Comparison of ENCODE assay signal across 1 cellular context in genomic region chr7:50792342-50793114, GRCh38.
TF ChIP-seq lines count a peak whose summit lies in the region.

No MANE protein-coding gene starts in this region.

TF ChIP-seq in K562, 482 proteins besides CTCF, POLR2A, EP300 and RAD21 (continued from another document and continues in another):
- TF ChIP-seq NFE2 (IDR thresholded peaks at IDR 0.05; ENCODE audit: low read depth) (no peak), CSDE1 (IDR thresholded peaks at IDR 0.05) (no peak), CBFA2T2 (conservative IDR thresholded peaks at IDR 0.05) (no peak; the same call in 1 of the 2 replicates), GTF2E2 (tag; IDR thresholded peaks at IDR 0.05) (peak; percentile 55; the same call in 1 of the 2 replicates), ZNF518B (CRISPR knock-in tag; IDR thresholded peaks at IDR 0.05) (no peak), NFRKB (IDR thresholded peaks at IDR 0.05; ENCODE audit: low read depth) (no peak; the same call in none of the 2 replicates), FOXA1 (IDR thresholded peaks at IDR 0.05; ENCODE audit: borderline replicate concordance) (no peak), CEBPG (CRISPR knock-in tag; IDR thresholded peaks at IDR 0.05) (peak; percentile 97), CEBPG (tag; conservative IDR thresholded peaks at IDR 0.05 in 1 of 2, IDR thresholded peaks at IDR 0.05 in 1 of 2) (peak; percentile 92 to 93), ZC3H11A (IDR thresholded peaks at IDR 0.05; ENCODE audit: low read depth, low read length) (no peak), CBX1 (IDR thresholded peaks at IDR 0.05; ENCODE audit: low read depth) (no peak), SP2 (IDR thresholded peaks at IDR 0.05; ENCODE audit: extremely low read depth, low read depth, low read length, poor library complexity, severe bottlenecking) (no peak), HINFP (tag; conservative IDR thresholded peaks at IDR 0.05; ENCODE audit: low read depth) (no peak), ATF7 (IDR thresholded peaks at IDR 0.05) (peak; percentile 74; the same call in 1 of the 2 replicates), PHTF2 (CRISPR knock-in tag; IDR thresholded peaks at IDR 0.05) (no peak), ZNF785 (CRISPR knock-in tag; IDR thresholded peaks at IDR 0.05) (no peak), CBX5 (IDR thresholded peaks at IDR 0.05; ENCODE audit: borderline replicate concordance, low read depth) (no peak), ZC3H8 (IDR thresholded peaks at IDR 0.05) (no peak), RBFOX2 (IDR thresholded peaks at IDR 0.05; ENCODE audit: low read depth, low read length) (peak; percentile 89), ZNF444 (CRISPR knock-in tag; IDR thresholded peaks at IDR 0.05) (no peak), ZNF436 (CRISPR knock-in tag; IDR thresholded peaks at IDR 0.05) (no peak), GTF2F1 (IDR thresholded peaks at IDR 0.05; ENCODE audit: low read depth, low read length) (no peak), STAT5B (CRISPR knock-in tag; IDR thresholded peaks at IDR 0.05) (no peak), ZNF277 (CRISPR knock-in tag; IDR thresholded peaks at IDR 0.05; ENCODE audit: borderline replicate concordance) (no peak), FUS (optimal IDR thresholded peaks at IDR 0.05; ENCODE audit: low read depth, low read length) (no peak), RNF2 (IDR thresholded peaks at IDR 0.05) (peak; percentile 68; the same call in 1 of the 2 replicates), JUND (IDR thresholded peaks at IDR 0.05; ENCODE audit: borderline replicate concordance, low read depth, low read length) (peak; percentile 63), JUND (tag; IDR thresholded peaks at IDR 0.05; ENCODE audit: borderline replicate concordance, low read depth, low read length) (no peak; the same call in 2 of the 3 replicates), ZBTB1 (CRISPR knock-in tag; IDR thresholded peaks at IDR 0.05; ENCODE audit: borderline replicate concordance, low read depth) (0 out of 2 replicates have a peak, but pooled peaks have one; percentile 5), ZNF347 (CRISPR knock-in tag; IDR thresholded peaks at IDR 0.05; ENCODE audit: low read depth) (no peak)
- TF ChIP-seq, protein P1, sequence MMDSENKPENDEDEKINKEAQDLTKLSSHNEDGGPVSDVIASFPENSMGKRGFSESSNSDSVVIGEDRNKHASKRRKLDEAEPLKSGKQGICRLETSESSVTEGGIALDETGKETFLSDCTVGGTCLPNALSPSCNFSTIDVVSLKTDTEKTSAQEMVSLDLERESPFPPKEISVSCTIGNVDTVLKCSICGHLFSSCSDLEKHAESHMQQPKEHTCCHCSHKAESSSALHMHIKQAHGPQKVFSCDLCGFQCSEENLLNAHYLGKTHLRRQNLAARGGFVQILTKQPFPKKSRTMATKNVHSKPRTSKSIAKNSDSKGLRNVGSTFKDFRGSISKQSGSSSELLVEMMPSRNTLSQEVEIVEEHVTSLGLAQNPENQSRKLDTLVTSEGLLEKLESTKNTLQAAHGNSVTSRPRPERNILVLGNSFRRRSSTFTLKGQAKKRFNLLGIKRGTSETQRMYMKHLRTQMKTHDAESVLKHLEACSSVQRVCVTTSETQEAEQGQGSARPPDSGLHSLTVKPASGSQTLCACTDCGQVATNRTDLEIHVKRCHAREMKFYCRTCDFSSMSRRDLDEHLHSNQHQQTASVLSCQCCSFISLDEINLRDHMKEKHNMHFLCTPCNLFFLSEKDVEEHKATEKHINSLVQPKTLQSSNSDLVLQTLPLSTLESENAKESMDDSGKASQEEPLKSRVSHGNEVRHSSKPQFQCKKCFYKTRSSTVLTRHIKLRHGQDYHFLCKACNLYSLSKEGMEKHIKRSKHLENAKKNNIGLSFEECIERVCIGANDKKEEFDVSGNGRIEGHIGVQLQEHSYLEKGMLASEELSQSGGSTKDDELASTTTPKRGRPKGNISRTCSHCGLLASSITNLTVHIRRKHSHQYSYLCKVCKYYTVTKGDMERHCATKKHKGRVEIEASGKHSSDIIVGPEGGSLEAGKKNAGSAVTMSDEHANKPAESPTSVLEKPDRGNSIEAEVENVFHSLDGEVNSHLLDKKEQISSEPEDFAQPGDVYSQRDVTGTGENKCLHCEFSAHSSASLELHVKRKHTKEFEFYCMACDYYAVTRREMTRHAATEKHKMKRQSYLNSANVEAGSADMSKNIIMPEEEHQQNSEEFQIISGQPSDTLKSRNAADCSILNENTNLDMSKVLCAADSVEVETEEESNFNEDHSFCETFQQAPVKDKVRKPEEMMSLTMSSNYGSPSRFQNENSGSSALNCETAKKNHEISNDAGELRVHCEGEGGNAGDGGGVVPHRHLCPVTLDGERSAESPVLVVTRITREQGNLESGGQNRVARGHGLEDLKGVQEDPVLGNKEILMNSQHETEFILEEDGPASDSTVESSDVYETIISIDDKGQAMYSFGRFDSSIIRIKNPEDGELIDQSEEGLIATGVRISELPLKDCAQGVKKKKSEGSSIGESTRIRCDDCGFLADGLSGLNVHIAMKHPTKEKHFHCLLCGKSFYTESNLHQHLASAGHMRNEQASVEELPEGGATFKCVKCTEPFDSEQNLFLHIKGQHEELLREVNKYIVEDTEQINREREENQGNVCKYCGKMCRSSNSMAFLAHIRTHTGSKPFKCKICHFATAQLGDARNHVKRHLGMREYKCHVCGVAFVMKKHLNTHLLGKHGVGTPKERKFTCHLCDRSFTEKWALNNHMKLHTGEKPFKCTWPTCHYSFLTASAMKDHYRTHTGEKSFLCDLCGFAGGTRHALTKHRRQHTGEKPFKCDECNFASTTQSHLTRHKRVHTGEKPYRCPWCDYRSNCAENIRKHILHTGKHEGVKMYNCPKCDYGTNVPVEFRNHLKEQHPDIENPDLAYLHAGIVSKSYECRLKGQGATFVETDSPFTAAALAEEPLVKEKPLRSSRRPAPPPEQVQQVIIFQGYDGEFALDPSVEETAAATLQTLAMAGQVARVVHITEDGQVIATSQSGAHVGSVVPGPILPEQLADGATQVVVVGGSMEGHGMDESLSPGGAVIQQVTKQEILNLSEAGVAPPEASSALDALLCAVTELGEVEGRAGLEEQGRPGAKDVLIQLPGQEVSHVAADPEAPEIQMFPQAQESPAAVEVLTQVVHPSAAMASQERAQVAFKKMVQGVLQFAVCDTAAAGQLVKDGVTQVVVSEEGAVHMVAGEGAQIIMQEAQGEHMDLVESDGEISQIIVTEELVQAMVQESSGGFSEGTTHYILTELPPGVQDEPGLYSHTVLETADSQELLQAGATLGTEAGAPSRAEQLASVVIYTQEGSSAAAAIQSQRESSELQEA (IDR thresholded peaks at IDR 0.05; ENCODE audit: low read depth): no peak
- TF ChIP-seq, protein P2, sequence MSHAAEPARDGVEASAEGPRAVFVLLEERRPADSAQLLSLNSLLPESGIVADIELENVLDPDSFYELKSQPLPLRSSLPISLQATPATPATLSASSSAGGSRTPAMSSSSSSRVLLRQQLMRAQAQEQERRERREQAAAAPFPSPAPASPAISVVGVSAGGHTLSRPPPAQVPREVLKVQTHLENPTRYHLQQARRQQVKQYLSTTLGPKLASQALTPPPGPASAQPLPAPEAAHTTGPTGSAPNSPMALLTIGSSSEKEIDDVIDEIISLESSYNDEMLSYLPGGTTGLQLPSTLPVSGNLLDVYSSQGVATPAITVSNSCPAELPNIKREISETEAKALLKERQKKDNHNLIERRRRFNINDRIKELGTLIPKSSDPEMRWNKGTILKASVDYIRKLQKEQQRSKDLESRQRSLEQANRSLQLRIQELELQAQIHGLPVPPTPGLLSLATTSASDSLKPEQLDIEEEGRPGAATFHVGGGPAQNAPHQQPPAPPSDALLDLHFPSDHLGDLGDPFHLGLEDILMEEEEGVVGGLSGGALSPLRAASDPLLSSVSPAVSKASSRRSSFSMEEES (CRISPR knock-in tag; IDR thresholded peaks at IDR 0.05): no peak
- TF ChIP-seq, protein P3, sequence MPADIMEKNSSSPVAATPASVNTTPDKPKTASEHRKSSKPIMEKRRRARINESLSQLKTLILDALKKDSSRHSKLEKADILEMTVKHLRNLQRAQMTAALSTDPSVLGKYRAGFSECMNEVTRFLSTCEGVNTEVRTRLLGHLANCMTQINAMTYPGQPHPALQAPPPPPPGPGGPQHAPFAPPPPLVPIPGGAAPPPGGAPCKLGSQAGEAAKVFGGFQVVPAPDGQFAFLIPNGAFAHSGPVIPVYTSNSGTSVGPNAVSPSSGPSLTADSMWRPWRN (IDR thresholded peaks at IDR 0.05; ENCODE audit: low read depth): no peak
- TF ChIP-seq, protein P4, sequence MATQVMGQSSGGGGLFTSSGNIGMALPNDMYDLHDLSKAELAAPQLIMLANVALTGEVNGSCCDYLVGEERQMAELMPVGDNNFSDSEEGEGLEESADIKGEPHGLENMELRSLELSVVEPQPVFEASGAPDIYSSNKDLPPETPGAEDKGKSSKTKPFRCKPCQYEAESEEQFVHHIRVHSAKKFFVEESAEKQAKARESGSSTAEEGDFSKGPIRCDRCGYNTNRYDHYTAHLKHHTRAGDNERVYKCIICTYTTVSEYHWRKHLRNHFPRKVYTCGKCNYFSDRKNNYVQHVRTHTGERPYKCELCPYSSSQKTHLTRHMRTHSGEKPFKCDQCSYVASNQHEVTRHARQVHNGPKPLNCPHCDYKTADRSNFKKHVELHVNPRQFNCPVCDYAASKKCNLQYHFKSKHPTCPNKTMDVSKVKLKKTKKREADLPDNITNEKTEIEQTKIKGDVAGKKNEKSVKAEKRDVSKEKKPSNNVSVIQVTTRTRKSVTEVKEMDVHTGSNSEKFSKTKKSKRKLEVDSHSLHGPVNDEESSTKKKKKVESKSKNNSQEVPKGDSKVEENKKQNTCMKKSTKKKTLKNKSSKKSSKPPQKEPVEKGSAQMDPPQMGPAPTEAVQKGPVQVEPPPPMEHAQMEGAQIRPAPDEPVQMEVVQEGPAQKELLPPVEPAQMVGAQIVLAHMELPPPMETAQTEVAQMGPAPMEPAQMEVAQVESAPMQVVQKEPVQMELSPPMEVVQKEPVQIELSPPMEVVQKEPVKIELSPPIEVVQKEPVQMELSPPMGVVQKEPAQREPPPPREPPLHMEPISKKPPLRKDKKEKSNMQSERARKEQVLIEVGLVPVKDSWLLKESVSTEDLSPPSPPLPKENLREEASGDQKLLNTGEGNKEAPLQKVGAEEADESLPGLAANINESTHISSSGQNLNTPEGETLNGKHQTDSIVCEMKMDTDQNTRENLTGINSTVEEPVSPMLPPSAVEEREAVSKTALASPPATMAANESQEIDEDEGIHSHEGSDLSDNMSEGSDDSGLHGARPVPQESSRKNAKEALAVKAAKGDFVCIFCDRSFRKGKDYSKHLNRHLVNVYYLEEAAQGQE (CRISPR knock-in tag; IDR thresholded peaks at IDR 0.05; ENCODE audit: low read depth): no peak
- TF ChIP-seq, protein P5, sequence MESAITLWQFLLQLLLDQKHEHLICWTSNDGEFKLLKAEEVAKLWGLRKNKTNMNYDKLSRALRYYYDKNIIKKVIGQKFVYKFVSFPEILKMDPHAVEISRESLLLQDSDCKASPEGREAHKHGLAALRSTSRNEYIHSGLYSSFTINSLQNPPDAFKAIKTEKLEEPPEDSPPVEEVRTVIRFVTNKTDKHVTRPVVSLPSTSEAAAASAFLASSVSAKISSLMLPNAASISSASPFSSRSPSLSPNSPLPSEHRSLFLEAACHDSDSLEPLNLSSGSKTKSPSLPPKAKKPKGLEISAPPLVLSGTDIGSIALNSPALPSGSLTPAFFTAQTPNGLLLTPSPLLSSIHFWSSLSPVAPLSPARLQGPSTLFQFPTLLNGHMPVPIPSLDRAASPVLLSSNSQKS (CRISPR knock-in tag; IDR thresholded peaks at IDR 0.05): no peak
- TF ChIP-seq, protein P6, sequence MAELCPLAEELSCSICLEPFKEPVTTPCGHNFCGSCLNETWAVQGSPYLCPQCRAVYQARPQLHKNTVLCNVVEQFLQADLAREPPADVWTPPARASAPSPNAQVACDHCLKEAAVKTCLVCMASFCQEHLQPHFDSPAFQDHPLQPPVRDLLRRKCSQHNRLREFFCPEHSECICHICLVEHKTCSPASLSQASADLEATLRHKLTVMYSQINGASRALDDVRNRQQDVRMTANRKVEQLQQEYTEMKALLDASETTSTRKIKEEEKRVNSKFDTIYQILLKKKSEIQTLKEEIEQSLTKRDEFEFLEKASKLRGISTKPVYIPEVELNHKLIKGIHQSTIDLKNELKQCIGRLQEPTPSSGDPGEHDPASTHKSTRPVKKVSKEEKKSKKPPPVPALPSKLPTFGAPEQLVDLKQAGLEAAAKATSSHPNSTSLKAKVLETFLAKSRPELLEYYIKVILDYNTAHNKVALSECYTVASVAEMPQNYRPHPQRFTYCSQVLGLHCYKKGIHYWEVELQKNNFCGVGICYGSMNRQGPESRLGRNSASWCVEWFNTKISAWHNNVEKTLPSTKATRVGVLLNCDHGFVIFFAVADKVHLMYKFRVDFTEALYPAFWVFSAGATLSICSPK (IDR thresholded peaks at IDR 0.05; ENCODE audit: borderline replicate concordance): no peak
